15 cellular contexts compared by ENCODE assay signal in the genomic region with DNA sequence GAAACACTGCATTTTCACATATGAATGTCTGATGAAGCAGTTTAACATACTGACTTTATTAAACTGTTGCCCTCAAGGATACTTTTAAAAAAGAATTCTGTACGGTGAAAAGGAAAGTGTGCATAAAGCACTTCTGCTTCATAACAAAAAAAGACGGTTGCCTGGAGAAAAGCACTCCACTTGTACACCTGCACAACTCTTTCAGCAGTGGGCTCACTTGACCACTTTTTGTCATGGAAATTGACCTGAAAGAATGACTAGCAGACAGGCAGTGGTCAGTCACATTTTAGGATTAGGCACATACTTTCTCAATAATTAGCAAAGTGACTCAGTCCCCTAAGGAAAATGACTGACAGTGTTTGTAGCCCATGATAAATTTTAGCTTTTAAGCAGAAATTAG.
DNase-seq lines count a peak whose midpoint lies in the region; ATAC-seq, FAIRE-seq and TF ChIP-seq lines count a peak whose summit lies in the region.
"Had no signal": no experiment of that assay in that cellular context is flagged by ENCODE, and none has a peak within 500 bp of the region (broad histone marks: within the 10 kb centered on the region; RNA-seq: fewer than 3 reads in every experiment).

No MANE protein-coding gene starts in this region.

- POLR2A ChIA-PET in GM12878 (lab: Charles Lee): no interaction called here

- WGBS in GM12878 (ENCODE audit: insufficient coverage, insufficient replicate concordance, low lambda C conversion rate, missing lambda C conversion rate): 100% methylated on average over 2 of the region's 2 CpGs
- 98% methylated on average over 2 of the region's 2 CpGs for WGBS in mesenchymal stem cell

- RAD21 ChIA-PET in GM12878 (lab: Charles Lee; ENCODE audit: unreplicated experiment): interaction anchor here (1.1 kb wide), 1 partner anchor 20 kb away, joined by 6 read pairs; no protein-coding TSS in a partner anchor

- H3K27ac ChIP-seq in GM12878 (ENCODE audit: control insufficient read depth, insufficient read depth) (no peak overlapping the region), mesenchymal stem cell (ENCODE audit: low read length, poor library complexity, severe bottlenecking) (peak overlapping the region; percentile 63), left lung (peak overlapping the region in 1 of 2 donors; percentile 26)
- H3K27ac ChIP-seq: BLaER1 treated with 17β-estradiol and CSF1 and Interleukin-3, amounts not matched to agents 10 nM and 100 nM had no signal

- H3K27me3 ChIP-seq in HAP-1 (ENCODE audit: low read depth) (no peaks in the 10 kb centered on the region), GM12878 (replicated peaks in 1 of 2; ENCODE audit: control insufficient read depth in 2 of 2, insufficient read depth in 2 of 2, low read length in 1 of 2) (no peaks in the 10 kb centered on the region), mesenchymal stem cell (ENCODE audit: control insufficient read depth in 1 of 2, insufficient read depth in 1 of 2, low read length in 2 of 2) (no peaks in the 10 kb centered on the region), left lung (no peaks in the 10 kb centered on the region)
- H3K27me3 ChIP-seq: BLaER1 treated with 17β-estradiol and CSF1 and Interleukin-3, amounts not matched to agents 10 nM and 100 nM had no signal

- TF ChIP-seq POLR2A in GM12878 (IDR thresholded peaks at IDR 0.05; ENCODE audit: low read depth, low read length): no peak

- H3K23ac ChIP-seq in mesenchymal stem cell (ENCODE audit: low read length in 2 of 2): no peak overlapping the region

- DNase-seq in NCI-H1417 (lab: John Stamatoyannopoulos, UW): peak in 2 of 3 experiments; percentile 19 to 34
- no peak for DNase-seq in NCI-H1417 treated with DMSO at 0.1 percent for 48 hours (lab: John Stamatoyannopoulos, UW)
- peak; percentile 66 to 89 for DNase-seq in HAP-1 (ENCODE audit: low spot score in 2 of 2)
- no peak for DNase-seq in GM12878 (ENCODE audit: low read depth, low spot score)
- no peak for DNase-seq in mesenchymal stem cell
- DNase-seq in left lung: no peak
- DNase-seq in posterior cingulate gyrus: no peak
- DNase-seq in mucosa of gallbladder (ENCODE audit: low spot score): no peak
- DNase-seq: 8988T; CD4-positive, CD25-positive, alpha-beta regulatory T cell; DMS53; H7 had no signal

- FAIRE-seq in GM12878 (lab: Jason Lieb, UNC): no peak
- FAIRE-seq: GM12892 had no signal

- no peak overlapping the region for H3K18ac ChIP-seq in mesenchymal stem cell (ENCODE audit: low read depth in 1 of 2, low read length in 2 of 2)

- in situ Hi-C loops in HAP-1 (cut with MboI; ENCODE audit: low sequenced_read_pairs) (no loop called here), GM12878 (cut with MboI) (no loop called here)

- no TSS peak for BruUV-seq in GM12878 (replicated peaks; lab: Mats Ljungman, UMichigan)

- SMC1A ChIA-PET in GM12878 (lab: Charles Lee; ENCODE audit: uncharacterized antibody, unreplicated experiment): interaction anchor here (0.7 to 1.6 kb wide), 4 partner anchors 9 to 788 kb away, joined by 3 to 6 read pairs (median 4); no protein-coding TSS in a partner anchor

- CTCF ChIA-PET in GM12878 (lab: Yijun Ruan, JAX): interaction anchor here (1.1 to 7.3 kb wide), 5 partner anchors 17 to 467 kb away, joined by 3 to 47 read pairs (median 10); no protein-coding TSS in a partner anchor

- H2BK12ac ChIP-seq in mesenchymal stem cell (ENCODE audit: low read length in 2 of 2): no peak overlapping the region

- no peak overlapping the region for H4K8ac ChIP-seq in mesenchymal stem cell (ENCODE audit: low read length)

- ATAC-seq in GM12878 (no peak), left lung (no peak)
- ATAC-seq: GM23338 had no signal

- H3K4me2 ChIP-seq in GM12878 (ENCODE audit: control insufficient read depth, insufficient read depth): no peak overlapping the region
- H3K4me2 ChIP-seq in mesenchymal stem cell (ENCODE audit: low read length, poor library complexity, severe bottlenecking): no peak overlapping the region
- H3K4me2 ChIP-seq: BLaER1 treated with 17β-estradiol and CSF1 and Interleukin-3, amounts not matched to agents 10 nM and 100 nM; GM23338 had no signal

- no peak overlapping the region for H2BK15ac ChIP-seq in mesenchymal stem cell (ENCODE audit: low read depth, poor library complexity, severe bottlenecking)

- H3K14ac ChIP-seq in mesenchymal stem cell (ENCODE audit: low read length in 2 of 2): no peak overlapping the region

- H3K4me3 ChIP-seq in HAP-1: no peak overlapping the region
- no peak overlapping the region for H3K4me3 ChIP-seq in GM12878
- H3K4me3 ChIP-seq in mesenchymal stem cell (ENCODE audit: insufficient read depth in 1 of 2, low read depth in 1 of 2, low read length in 2 of 2): no peak overlapping the region
- no peak overlapping the region for H3K4me3 ChIP-seq in left lung
- H3K4me3 ChIP-seq: BLaER1 treated with 17β-estradiol and CSF1 and Interleukin-3, amounts not matched to agents 10 nM and 100 nM; GM23338 had no signal

- intact Hi-C loops in GM12878 (cut with micrococcal nuclease; ENCODE audit: unreplicated experiment) (no loop called here), left lung (cut with DNase I) (no loop called here), posterior cingulate gyrus (cut with DNase I) (no loop called here)

- 0 out of 2 replicates have a peak, but pooled peaks have one; percentile 6 for TF ChIP-seq RAD21 in GM12878 (IDR thresholded peaks at IDR 0.05; ENCODE audit: insufficient read depth, low read depth, low read length)

- no peak for TF ChIP-seq EP300 in GM12878 (IDR thresholded peaks at IDR 0.05; ENCODE audit: borderline replicate concordance in 1 of 2, control insufficient read depth in 1 of 2, low read depth in 2 of 2, low read length in 2 of 2)

- H3K4ac ChIP-seq in mesenchymal stem cell (ENCODE audit: low read depth in 1 of 2, low read length in 2 of 2): no peak overlapping the region

- H2AK5ac ChIP-seq in mesenchymal stem cell (ENCODE audit: low read length, severe bottlenecking): no peak overlapping the region

- H3K9me3 ChIP-seq in HAP-1 (no peaks in the 10 kb centered on the region), GM12878 (replicated peaks; ENCODE audit: control insufficient read depth, insufficient read depth, low read length) (no peaks in the 10 kb centered on the region), mesenchymal stem cell (ENCODE audit: control insufficient read depth, low read length) (no peaks in the 10 kb centered on the region), left lung (no peaks in the 10 kb centered on the region)
- H3K9me3 ChIP-seq: BLaER1 treated with 17β-estradiol and CSF1 and Interleukin-3, amounts not matched to agents 10 nM and 100 nM had no signal

- H3K79me2 ChIP-seq in GM12878 (ENCODE audit: control insufficient read depth, insufficient read depth, low read length): no peaks in the 10 kb centered on the region

- H3K4me1 ChIP-seq in HAP-1 (peaks cover 17% of the 10 kb centered on the region), GM12878 (ENCODE audit: control insufficient read depth, insufficient read depth, low read length) (no peaks in the 10 kb centered on the region), mesenchymal stem cell (ENCODE audit: control insufficient read depth, insufficient read depth, low read depth, low read length) (peaks cover 3% of the 10 kb centered on the region), left lung (no peaks in the 10 kb centered on the region)
- H3K4me1 ChIP-seq: BLaER1 treated with 17β-estradiol and CSF1 and Interleukin-3, amounts not matched to agents 10 nM and 100 nM had no signal

- H2BK5ac ChIP-seq in mesenchymal stem cell (ENCODE audit: low read depth, low read length, poor library complexity, severe bottlenecking): no peak overlapping the region

- no peak overlapping the region for H2AFZ ChIP-seq in GM12878 (ENCODE audit: control insufficient read depth, low read depth, low read length)
- no peak overlapping the region for H2AFZ ChIP-seq in mesenchymal stem cell (ENCODE audit: low read depth, low read length)
- H2AFZ ChIP-seq: GM23338 had no signal

- no peaks in the 10 kb centered on the region for H4K20me1 ChIP-seq in GM12878 (ENCODE audit: control insufficient read depth, insufficient read depth)
- H4K20me1 ChIP-seq: BLaER1 treated with 17β-estradiol and CSF1 and Interleukin-3, amounts not matched to agents 10 nM and 100 nM had no signal

- no peak overlapping the region for H2BK120ac ChIP-seq in mesenchymal stem cell (ENCODE audit: low read depth, low read length)

- H3K79me1 ChIP-seq in mesenchymal stem cell (replicated peaks; ENCODE audit: low read length, poor library complexity, severe bottlenecking): peaks cover 5% of the 10 kb centered on the region

- no peaks in the 10 kb centered on the region for H3K36me3 ChIP-seq in HAP-1 (replicated peaks)
- no peaks in the 10 kb centered on the region; a peak in 1 of 4 replicates for H3K36me3 ChIP-seq in GM12878 (ENCODE audit: control insufficient read depth in 2 of 2, insufficient read depth in 2 of 2, low read length in 1 of 2)
- no peaks in the 10 kb centered on the region for H3K36me3 ChIP-seq in mesenchymal stem cell (ENCODE audit: control insufficient read depth in 1 of 2, insufficient read depth in 2 of 2, low read depth in 1 of 2, low read length in 2 of 2)
- no peaks in the 10 kb centered on the region for H3K36me3 ChIP-seq in left lung

- no peak for TF ChIP-seq CTCF in GM12878 (IDR thresholded peaks at IDR 0.05 in 2 of 3, conservative IDR thresholded peaks at IDR 0.05 in 1 of 3; ENCODE audit: control insufficient read depth in 2 of 3, extremely low read depth in 1 of 3, insufficient read depth in 1 of 3, low read depth in 3 of 3, low read length in 3 of 3)
- TF ChIP-seq CTCF in left lung (IDR thresholded peaks at IDR 0.05): no peak

- no peak overlapping the region for H3K9ac ChIP-seq in GM12878 (ENCODE audit: control insufficient read depth, insufficient read depth, low read length)
- no peak overlapping the region for H3K9ac ChIP-seq in mesenchymal stem cell (ENCODE audit: low read length)
- H3K9ac ChIP-seq: BLaER1 treated with 17β-estradiol and CSF1 and Interleukin-3, amounts not matched to agents 10 nM and 100 nM had no signal

- no peak overlapping the region for H4K91ac ChIP-seq in mesenchymal stem cell (ENCODE audit: low read length)

TF ChIP-seq in GM12878, 131 proteins besides CTCF, POLR2A, EP300 and RAD21 (continues in another document):
- TF ChIP-seq EED (IDR thresholded peaks at IDR 0.05; ENCODE audit: low read depth) (no peak), POU2F2 (IDR thresholded peaks at IDR 0.05; ENCODE audit: borderline replicate concordance, low read depth, low read length) (no peak), USF1 (IDR thresholded peaks at IDR 0.05; ENCODE audit: borderline replicate concordance, extremely low read length, insufficient read depth, low read depth, low read length) (no peak)

Comparison
In these comparisons a context has a peak if more than half of its experiments do, and no peak if none do; other contexts are left out.
1. DNase-seq: peak in NCI-H1417 (2 of 3) and HAP-1 (2 of 2); none in NCI-H1417 treated with DMSO at 0.1 percent for 48 hours (single experiment), GM12878 (single experiment), mesenchymal stem cell (single experiment), left lung (0 of 2), posterior cingulate gyrus (0 of 10) and mucosa of gallbladder (single experiment).